ENCODE assay signal across 8 cellular contexts in genomic region chr12:109999649-109999971, GRCh38. TPM values are rescaled to one million over a fixed set of nuclear protein-coding genes. Genes with fewer than 3 reads are reported as not detected.
DNase-seq lines count a peak whose midpoint lies in the region; ATAC-seq and TF ChIP-seq lines count a peak whose summit lies in the region.

No MANE protein-coding gene starts in this region.

- no peaks in the 10 kb centered on the region for H3K36me3 ChIP-seq in suprapubic skin

- no peaks in the 10 kb centered on the region for H3K27me3 ChIP-seq in suprapubic skin

- peaks cover 57% of the 10 kb centered on the region for H3K4me1 ChIP-seq in suprapubic skin

- no peaks in the 10 kb centered on the region for H3K9me3 ChIP-seq in suprapubic skin

- no peak for TF ChIP-seq POLR2A in suprapubic skin (IDR thresholded peaks at IDR 0.05)

- TF ChIP-seq CTCF in suprapubic skin (IDR thresholded peaks at IDR 0.05), result no peak
- no peak for TF ChIP-seq CTCF in GM10266 (IDR thresholded peaks at IDR 0.05; ENCODE audit: control insufficient read depth, insufficient read depth, low read depth, missing control alignments)

- WGBS in suprapubic skin, result 0% methylated on average over 6 of the region's 27 CpGs

- H3K27ac Mint-ChIP-seq in T-helper 1 cell treated with Interleukin-12 subunit alpha and Interleukin-12 subunit beta and Interleukin-4 antibody, amounts not matched to agents 30 μg/mL and 1 μg/mL, for 36 hours, result peak overlapping the region; percentile 91
- H3K27ac Mint-ChIP-seq in activated naive CD8-positive, alpha-beta T cell, result peak overlapping the region; percentile 94

- DNase-seq in T-helper 1 cell, result no peak
- DNase-seq in left colon, result peak; percentile 45 to 46
- peak in 1 of 2 donors; percentile 66 for DNase-seq in suprapubic skin (ENCODE audit: low spot score in 2 of 2)
- no peak for DNase-seq in GM10266 (ENCODE audit: extremely low spot score)

- peaks cover 43% of the 10 kb centered on the region for H3K4me1 Mint-ChIP-seq in T-helper 1 cell treated with Interleukin-12 subunit alpha and Interleukin-12 subunit beta and Interleukin-4 antibody, amounts not matched to agents 30 μg/mL and 1 μg/mL, for 36 hours (ENCODE audit: low read depth)
- H3K4me1 Mint-ChIP-seq in activated naive CD8-positive, alpha-beta T cell (ENCODE audit: low read depth), result peaks cover 66% of the 10 kb centered on the region

- H3K27me3 Mint-ChIP-seq in T-helper 1 cell treated with Interleukin-12 subunit alpha and Interleukin-12 subunit beta and Interleukin-4 antibody, amounts not matched to agents 30 μg/mL and 1 μg/mL, for 36 hours (ENCODE audit: low read depth), result no peaks in the 10 kb centered on the region
- no peaks in the 10 kb centered on the region for H3K27me3 Mint-ChIP-seq in activated naive CD8-positive, alpha-beta T cell

- H3K4me3 Mint-ChIP-seq in T-helper 1 cell treated with Interleukin-12 subunit alpha and Interleukin-12 subunit beta and Interleukin-4 antibody, amounts not matched to agents 30 μg/mL and 1 μg/mL, for 36 hours, result peak overlapping the region; percentile 98
- H3K4me3 Mint-ChIP-seq in activated naive CD8-positive, alpha-beta T cell, result peak overlapping the region; percentile 99

- H3K4me3 ChIP-seq in suprapubic skin, result peak overlapping the region; percentile 88

- intact Hi-C loops in left colon (cut with DNase I, micrococcal nuclease), result no loop called here

- peak overlapping the region; percentile 92 for H3K27ac ChIP-seq in suprapubic skin

- H3K36me3 Mint-ChIP-seq in T-helper 1 cell treated with Interleukin-12 subunit alpha and Interleukin-12 subunit beta and Interleukin-4 antibody, amounts not matched to agents 30 μg/mL and 1 μg/mL, for 36 hours (ENCODE audit: low read depth), result peaks cover 13% of the 10 kb centered on the region
- peaks cover 2% of the 10 kb centered on the region for H3K36me3 Mint-ChIP-seq in activated naive CD8-positive, alpha-beta T cell

- H3K9me3 Mint-ChIP-seq in T-helper 1 cell treated with Interleukin-12 subunit alpha and Interleukin-12 subunit beta and Interleukin-4 antibody, amounts not matched to agents 30 μg/mL and 1 μg/mL, for 36 hours, result no peaks in the 10 kb centered on the region
- H3K9me3 Mint-ChIP-seq in activated naive CD8-positive, alpha-beta T cell (ENCODE audit: low read depth), result no peaks in the 10 kb centered on the region

- no peak for TF ChIP-seq EP300 in suprapubic skin (IDR thresholded peaks at IDR 0.05)

- ATAC-seq in left colon (no peak), GM21619 (IDR thresholded peaks at IDR 0.05; ENCODE audit: unreplicated experiment) (no peak), HG03039 (IDR thresholded peaks at IDR 0.05; ENCODE audit: unreplicated experiment) (no peak)

RNA-seq across cellular contexts. Expression of gene ANKRD13A, which starts 0.4 kb away (rescaled TPM):
- 10 to 100 TPM; 65.3 to 68.3 TPM for total RNA-seq in left colon
- 100 to 1,000 TPM; 104 to 161 (median 114) TPM for total RNA-seq in suprapubic skin

RNA-seq across cellular contexts. Expression of gene GIT2, which starts 3.4 kb away (rescaled TPM):
- total RNA-seq in left colon (10 to 100 TPM; 29.0 to 31.4 TPM), suprapubic skin (10 to 100 TPM; 19.4 to 60.6 (median 35.0) TPM)

RNA-seq across cellular contexts. Expression of gene C12orf76, which starts 48.7 kb away (rescaled TPM):
- total RNA-seq in left colon (1 to 10 TPM; 5.5 to 7.8 TPM), suprapubic skin (10 to 100 TPM in 3 of 4 donors, 1 to 10 TPM in 1; 7.9 to 16.2 (median 10.6) TPM)

Comparison
In these comparisons a context has a peak if more than half of its experiments do, and no peak if none do; other contexts are left out.
1. DNase-seq: peak in left colon (2 of 2); none in T-helper 1 cell (0 of 5) and GM10266 (single experiment).